ENCODE assay signal across 1 cellular context in the genomic region with DNA sequence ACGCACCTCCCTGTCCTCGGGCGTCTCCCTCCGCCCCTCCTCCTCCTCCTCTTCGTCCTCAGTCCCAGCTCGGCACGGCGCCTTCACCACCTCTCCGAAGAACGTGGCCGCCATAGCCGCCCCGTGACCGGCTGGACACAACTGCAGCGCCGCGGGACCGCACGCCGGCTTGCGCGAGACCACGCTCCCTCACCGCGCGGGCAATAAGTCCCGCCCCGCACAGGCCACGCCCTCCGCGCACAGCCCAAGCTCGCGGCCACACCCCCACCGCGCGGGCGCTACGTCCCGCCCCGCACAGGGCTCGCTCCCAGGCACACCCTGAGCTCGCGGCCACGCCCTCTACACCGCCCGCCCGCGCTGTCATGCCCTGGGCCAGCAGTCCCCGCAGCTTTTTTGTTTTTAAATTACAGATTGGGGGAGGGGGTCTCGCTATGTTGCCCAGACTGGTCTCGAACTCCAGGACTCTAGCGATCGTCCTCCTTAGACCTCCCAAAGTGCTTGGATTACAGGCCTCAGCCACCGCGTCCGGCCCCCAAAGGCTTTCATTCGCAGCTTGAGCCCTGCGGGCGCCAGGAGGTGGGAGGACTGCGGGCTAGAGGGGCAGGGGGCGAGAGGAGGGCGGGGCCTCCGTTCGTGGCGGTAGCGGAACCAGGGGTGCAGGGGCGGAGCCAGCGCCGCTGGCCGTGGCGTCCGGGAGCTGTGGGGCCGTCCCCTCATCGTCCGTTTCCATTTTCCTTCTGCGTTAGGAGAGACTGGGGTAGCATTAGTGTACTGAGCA.
TF ChIP-seq lines count a peak whose summit lies in the region.

A gene with protein sequence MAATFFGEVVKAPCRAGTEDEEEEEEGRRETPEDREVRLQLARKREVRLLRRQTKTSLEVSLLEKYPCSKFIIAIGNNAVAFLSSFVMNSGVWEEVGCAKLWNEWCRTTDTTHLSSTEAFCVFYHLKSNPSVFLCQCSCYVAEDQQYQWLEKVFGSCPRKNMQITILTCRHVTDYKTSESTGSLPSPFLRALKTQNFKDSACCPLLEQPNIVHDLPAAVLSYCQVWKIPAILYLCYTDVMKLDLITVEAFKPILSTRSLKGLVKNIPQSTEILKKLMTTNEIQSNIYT (minus strand): TSS at position 180 of the 778 bp plus-strand sequence. CDS start 66 bp downstream, at position 114.

TF ChIP-seq in HEK293, 187 proteins besides CTCF, POLR2A, EP300 and RAD21 (continued from another document):
- TF ChIP-seq, protein P1, sequence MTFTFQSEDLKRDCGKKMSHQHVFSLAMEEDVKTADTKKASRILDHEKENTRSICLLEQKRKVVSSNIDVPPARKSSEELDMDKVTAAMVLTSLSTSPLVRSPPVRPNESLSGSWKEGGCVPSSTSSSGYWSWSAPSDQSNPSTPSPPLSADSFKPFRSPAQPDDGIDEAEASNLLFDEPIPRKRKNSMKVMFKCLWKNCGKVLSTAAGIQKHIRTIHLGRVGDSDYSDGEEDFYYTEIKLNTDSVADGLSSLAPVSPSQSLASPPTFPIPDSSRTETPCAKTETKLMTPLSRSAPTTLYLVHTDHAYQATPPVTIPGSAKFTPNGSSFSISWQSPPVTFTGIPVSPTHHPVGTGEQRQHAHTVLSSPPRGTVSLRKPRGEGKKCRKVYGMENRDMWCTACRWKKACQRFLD (tag by site-specific recombination; IDR thresholded peaks at IDR 0.05), result 0 out of 2 replicates have a peak, but pooled peaks have one; percentile 23
- TF ChIP-seq, protein P2, sequence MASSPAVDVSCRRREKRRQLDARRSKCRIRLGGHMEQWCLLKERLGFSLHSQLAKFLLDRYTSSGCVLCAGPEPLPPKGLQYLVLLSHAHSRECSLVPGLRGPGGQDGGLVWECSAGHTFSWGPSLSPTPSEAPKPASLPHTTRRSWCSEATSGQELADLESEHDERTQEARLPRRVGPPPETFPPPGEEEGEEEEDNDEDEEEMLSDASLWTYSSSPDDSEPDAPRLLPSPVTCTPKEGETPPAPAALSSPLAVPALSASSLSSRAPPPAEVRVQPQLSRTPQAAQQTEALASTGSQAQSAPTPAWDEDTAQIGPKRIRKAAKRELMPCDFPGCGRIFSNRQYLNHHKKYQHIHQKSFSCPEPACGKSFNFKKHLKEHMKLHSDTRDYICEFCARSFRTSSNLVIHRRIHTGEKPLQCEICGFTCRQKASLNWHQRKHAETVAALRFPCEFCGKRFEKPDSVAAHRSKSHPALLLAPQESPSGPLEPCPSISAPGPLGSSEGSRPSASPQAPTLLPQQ (tag by site-specific recombination; IDR thresholded peaks at IDR 0.05), result peak; percentile 76
- TF ChIP-seq ZNF558 (tag by site-specific recombination; IDR thresholded peaks at IDR 0.05), result peak; percentile 29; the same call in 1 of the 2 replicates
- TF ChIP-seq ZFHX2 (tag by site-specific recombination; conservative IDR thresholded peaks at IDR 0.05), result peak; percentile 77
- peak; percentile 98; the same call in 1 of the 2 replicates for TF ChIP-seq ZNF335 (tag by site-specific recombination; conservative IDR thresholded peaks at IDR 0.05)
- TF ChIP-seq ZNF660 (tag by site-specific recombination; IDR thresholded peaks at IDR 0.05), result peak; percentile 67
- peak; percentile 69 for TF ChIP-seq ZNF423 (tag by site-specific recombination; IDR thresholded peaks at IDR 0.05)
- TF ChIP-seq, protein P3, sequence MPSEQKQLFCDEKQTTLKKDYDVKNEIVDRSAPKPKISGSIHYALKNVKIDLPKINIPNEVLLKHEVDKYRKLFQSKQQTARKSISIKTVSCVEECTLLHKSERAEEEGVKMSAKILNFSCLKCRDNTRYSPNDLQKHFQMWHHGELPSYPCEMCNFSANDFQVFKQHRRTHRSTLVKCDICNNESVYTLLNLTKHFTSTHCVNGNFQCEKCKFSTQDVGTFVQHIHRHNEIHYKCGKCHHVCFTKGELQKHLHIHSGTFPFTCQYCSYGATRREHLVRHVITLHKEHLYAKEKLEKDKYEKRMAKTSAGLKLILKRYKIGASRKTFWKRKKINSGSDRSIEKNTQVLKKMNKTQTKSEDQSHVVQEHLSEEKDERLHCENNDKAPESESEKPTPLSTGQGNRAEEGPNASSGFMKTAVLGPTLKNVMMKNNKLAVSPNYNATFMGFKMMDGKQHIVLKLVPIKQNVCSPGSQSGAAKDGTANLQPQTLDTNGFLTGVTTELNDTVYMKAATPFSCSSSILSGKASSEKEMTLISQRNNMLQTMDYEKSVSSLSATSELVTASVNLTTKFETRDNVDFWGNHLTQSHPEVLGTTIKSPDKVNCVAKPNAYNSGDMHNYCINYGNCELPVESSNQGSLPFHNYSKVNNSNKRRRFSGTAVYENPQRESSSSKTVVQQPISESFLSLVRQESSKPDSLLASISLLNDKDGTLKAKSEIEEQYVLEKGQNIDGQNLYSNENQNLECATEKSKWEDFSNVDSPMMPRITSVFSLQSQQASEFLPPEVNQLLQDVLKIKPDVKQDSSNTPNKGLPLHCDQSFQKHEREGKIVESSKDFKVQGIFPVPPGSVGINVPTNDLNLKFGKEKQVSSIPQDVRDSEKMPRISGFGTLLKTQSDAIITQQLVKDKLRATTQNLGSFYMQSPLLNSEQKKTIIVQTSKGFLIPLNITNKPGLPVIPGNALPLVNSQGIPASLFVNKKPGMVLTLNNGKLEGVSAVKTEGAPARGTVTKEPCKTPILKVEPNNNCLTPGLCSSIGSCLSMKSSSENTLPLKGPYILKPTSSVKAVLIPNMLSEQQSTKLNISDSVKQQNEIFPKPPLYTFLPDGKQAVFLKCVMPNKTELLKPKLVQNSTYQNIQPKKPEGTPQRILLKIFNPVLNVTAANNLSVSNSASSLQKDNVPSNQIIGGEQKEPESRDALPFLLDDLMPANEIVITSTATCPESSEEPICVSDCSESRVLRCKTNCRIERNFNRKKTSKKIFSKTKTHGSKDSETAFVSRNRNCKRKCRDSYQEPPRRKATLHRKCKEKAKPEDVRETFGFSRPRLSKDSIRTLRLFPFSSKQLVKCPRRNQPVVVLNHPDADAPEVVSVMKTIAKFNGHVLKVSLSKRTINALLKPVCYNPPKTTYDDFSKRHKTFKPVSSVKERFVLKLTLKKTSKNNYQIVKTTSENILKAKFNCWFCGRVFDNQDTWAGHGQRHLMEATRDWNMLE (tag by site-specific recombination; conservative IDR thresholded peaks at IDR 0.05; ENCODE audit: low read depth), result 0 out of 2 replicates have a peak, but pooled peaks have one; percentile 1
- TF ChIP-seq ZBTB17 (tag by site-specific recombination; IDR thresholded peaks at IDR 0.05), result peak; percentile 63; the same call in 1 of the 2 replicates
- TF ChIP-seq, protein P4, sequence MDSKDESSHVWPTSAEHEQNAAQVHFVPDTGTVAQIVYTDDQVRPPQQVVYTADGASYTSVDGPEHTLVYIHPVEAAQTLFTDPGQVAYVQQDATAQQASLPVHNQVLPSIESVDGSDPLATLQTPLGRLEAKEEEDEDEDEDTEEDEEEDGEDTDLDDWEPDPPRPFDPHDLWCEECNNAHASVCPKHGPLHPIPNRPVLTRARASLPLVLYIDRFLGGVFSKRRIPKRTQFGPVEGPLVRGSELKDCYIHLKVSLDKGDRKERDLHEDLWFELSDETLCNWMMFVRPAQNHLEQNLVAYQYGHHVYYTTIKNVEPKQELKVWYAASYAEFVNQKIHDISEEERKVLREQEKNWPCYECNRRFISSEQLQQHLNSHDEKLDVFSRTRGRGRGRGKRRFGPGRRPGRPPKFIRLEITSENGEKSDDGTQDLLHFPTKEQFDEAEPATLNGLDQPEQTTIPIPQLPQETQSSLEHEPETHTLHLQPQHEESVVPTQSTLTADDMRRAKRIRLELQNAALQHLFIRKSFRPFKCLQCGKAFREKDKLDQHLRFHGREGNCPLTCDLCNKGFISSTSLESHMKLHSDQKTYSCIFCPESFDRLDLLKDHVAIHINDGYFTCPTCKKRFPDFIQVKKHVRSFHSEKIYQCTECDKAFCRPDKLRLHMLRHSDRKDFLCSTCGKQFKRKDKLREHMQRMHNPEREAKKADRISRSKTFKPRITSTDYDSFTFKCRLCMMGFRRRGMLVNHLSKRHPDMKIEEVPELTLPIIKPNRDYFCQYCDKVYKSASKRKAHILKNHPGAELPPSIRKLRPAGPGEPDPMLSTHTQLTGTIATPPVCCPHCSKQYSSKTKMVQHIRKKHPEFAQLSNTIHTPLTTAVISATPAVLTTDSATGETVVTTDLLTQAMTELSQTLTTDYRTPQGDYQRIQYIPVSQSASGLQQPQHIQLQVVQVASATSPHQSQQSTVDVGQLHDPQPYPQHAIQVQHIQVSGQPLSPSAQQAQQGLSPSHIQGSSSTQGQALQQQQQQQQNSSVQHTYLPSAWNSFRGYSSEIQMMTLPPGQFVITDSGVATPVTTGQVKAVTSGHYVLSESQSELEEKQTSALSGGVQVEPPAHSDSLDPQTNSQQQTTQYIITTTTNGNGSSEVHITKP (tag by site-specific recombination; IDR thresholded peaks at IDR 0.05), result peak; percentile 54
TF ChIP-seq in HEK293: peak in this region for 76.
